In genomic region chr4:111798840-111799239, GRCh38 we compare ENCODE assay signal across 1 cellular context.
TF ChIP-seq lines count a peak whose summit lies in the region.

No MANE protein-coding gene starts in this region.

TF ChIP-seq in SK-N-SH treated with all-trans-retinoic acid at 6 μM for 48 hours, 23 proteins besides CTCF, POLR2A, EP300 and RAD21 (continued from another document):
- TF ChIP-seq BACH2 (CRISPR knock-in tag; IDR thresholded peaks at IDR 0.05; ENCODE audit: borderline replicate concordance): no peak
- no peak for TF ChIP-seq TCF4 (CRISPR knock-in tag; IDR thresholded peaks at IDR 0.05; ENCODE audit: borderline replicate concordance)
